9 cellular contexts compared by ENCODE assay signal in the genomic region with DNA sequence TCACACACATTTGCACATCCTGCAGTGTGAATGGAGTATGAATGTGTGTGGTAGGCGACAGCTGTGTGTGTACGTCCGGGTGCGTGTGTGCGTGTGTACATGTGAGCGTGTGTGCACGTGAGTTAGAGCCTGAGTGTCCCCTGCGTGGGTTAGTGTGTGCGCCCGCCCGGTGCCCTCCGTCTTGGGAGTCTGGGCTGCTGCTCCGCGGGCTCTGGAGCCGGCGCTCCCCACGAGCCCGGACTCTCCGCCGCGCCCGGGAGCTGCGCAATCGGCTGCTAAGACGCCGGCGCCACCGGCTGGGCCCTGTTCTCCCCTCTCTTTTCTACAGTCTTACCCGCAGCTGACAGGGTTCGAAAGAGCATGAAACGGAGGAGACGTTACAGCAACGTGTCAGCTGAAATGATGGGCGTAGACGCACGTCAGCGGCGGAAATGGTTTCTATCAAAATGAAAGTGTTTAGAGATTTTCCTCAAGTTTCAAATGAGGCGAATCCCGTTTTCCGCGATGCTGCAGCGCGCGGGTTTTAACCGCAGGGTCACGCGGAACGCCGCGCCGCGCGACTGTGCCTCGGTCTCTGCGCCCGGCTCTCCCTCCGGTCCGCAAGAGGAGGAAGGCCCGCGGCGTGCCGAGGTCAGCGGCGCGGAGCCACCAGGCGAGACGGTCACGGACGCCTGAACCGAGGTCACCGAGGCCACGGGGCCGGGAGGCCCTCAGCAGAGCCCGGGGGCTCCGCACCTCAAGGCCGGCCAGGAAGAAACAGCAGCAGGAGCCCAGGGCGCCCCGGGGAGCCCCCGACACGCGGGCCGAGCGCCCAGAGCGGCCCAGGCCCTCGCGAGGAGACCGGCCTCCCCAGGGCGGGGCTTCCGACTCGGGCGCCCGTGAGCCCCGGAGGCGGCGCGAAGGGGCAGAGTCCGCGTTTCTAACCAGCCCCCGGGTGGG.
A peak's percentile ranks its signal among the peaks of the same experiment; 100 is the strongest.
DNase-seq lines count a peak whose midpoint lies in the region; ATAC-seq and TF ChIP-seq lines count a peak whose summit lies in the region.
"Had no signal": no experiment of that assay in that cellular context is flagged by ENCODE, and none has a peak within 500 bp of the region (broad histone marks: within the 10 kb centered on the region; RNA-seq: fewer than 3 reads in every experiment).

No MANE protein-coding gene starts in this region.

- no peaks in the 10 kb centered on the region for H3K36me3 Mint-ChIP-seq in T-helper 2 cell treated with Interferon-gamma antibody and Interleukin-4, amounts not matched to agents 5 μg/mL and 100 μg/mL, for 36 hours (ENCODE audit: low read depth)

- H3K36me3 ChIP-seq in body of pancreas (replicated peaks in 1 of 2; ENCODE audit: insufficient read depth in 1 of 2, low read depth in 2 of 2) (no peaks in the 10 kb centered on the region), smooth muscle cell (ENCODE audit: low read depth) (no peaks in the 10 kb centered on the region)

- no peak overlapping the region for H3K9ac ChIP-seq in smooth muscle cell (ENCODE audit: low read depth)

- no peak for TF ChIP-seq POLR2A in body of pancreas (IDR thresholded peaks at IDR 0.05)

- peak overlapping the region; percentile 91 for H3K4me2 ChIP-seq in smooth muscle cell

- H3K27ac Mint-ChIP-seq in T-helper 2 cell treated with Interferon-gamma antibody and Interleukin-4, amounts not matched to agents 5 μg/mL and 100 μg/mL, for 36 hours: peak overlapping the region; percentile 93

- ATAC-seq in body of pancreas: peak; percentile 47
- ATAC-seq: K562 had no signal

- H3K27me3 Mint-ChIP-seq in T-helper 2 cell treated with Interferon-gamma antibody and Interleukin-4, amounts not matched to agents 5 μg/mL and 100 μg/mL, for 36 hours (ENCODE audit: low read depth): no peaks in the 10 kb centered on the region

- H3K9me3 ChIP-seq in body of pancreas (no peaks in the 10 kb centered on the region), smooth muscle cell (replicated peaks; ENCODE audit: low read depth) (no peaks in the 10 kb centered on the region)

- H3K27ac ChIP-seq in body of pancreas (no peak overlapping the region), smooth muscle cell (ENCODE audit: low read depth) (no peak overlapping the region)

- no peaks in the 10 kb centered on the region for H3F3A ChIP-seq in smooth muscle cell (ENCODE audit: low read depth)

- peak overlapping the region; percentile 85 for H3K4me3 Mint-ChIP-seq in T-helper 2 cell treated with Interferon-gamma antibody and Interleukin-4, amounts not matched to agents 5 μg/mL and 100 μg/mL, for 36 hours

- H3K4me1 ChIP-seq in body of pancreas: peaks cover 22% of the 10 kb centered on the region
- peaks cover 6% of the 10 kb centered on the region for H3K4me1 ChIP-seq in smooth muscle cell (ENCODE audit: low read depth)

- no peak for TF ChIP-seq CTCF in HFF-Myc (IDR thresholded peaks at IDR 0.05; ENCODE audit: low read depth, low read length, missing control alignments)
- TF ChIP-seq CTCF in body of pancreas (IDR thresholded peaks at IDR 0.05): no peak
- TF ChIP-seq CTCF in smooth muscle cell (IDR thresholded peaks at IDR 0.05; ENCODE audit: borderline replicate concordance, insufficient read depth, poor library complexity, severe bottlenecking): no peak

- H3K27me3 ChIP-seq in body of pancreas: peaks cover 0 to 5% of the 10 kb centered on the region in 2 donors
- peaks cover 41% of the 10 kb centered on the region for H3K27me3 ChIP-seq in smooth muscle cell (ENCODE audit: low read depth)

- H3K9me3 Mint-ChIP-seq in T-helper 2 cell treated with Interferon-gamma antibody and Interleukin-4, amounts not matched to agents 5 μg/mL and 100 μg/mL, for 36 hours: no peaks in the 10 kb centered on the region

- peak overlapping the region; percentile 80 for H2AFZ ChIP-seq in smooth muscle cell (ENCODE audit: low read depth)

- intact Hi-C loops in body of pancreas (cut with DNase I): no loop called here

- peaks cover 3% of the 10 kb centered on the region for H3K4me1 Mint-ChIP-seq in T-helper 2 cell treated with Interferon-gamma antibody and Interleukin-4, amounts not matched to agents 5 μg/mL and 100 μg/mL, for 36 hours (ENCODE audit: low read depth)

- no peaks in the 10 kb centered on the region for H3K79me2 ChIP-seq in smooth muscle cell (ENCODE audit: low read depth)

- no peaks in the 10 kb centered on the region for H4K20me1 ChIP-seq in smooth muscle cell (ENCODE audit: low read depth)

- 0% methylated on average over 4 to 98 of the region's 100 CpGs for WGBS in body of pancreas, 2 donors
- 3% methylated on average over 95 of the region's 100 CpGs for WGBS in smooth muscle cell (ENCODE audit: low lambda C conversion rate)

- H3K4me3 ChIP-seq in HFF-Myc (replicated peaks; ENCODE audit: low read depth, low read length) (peak overlapping the region; percentile 41), body of pancreas (peak overlapping the region in 1 of 2 donors; percentile 57), smooth muscle cell (peak overlapping the region; percentile 53)
- H3K4me3 ChIP-seq: K562 had no signal

- DNase-seq in COR-L47 (lab: John Stamatoyannopoulos, UW) (peak; percentile 23), HFF-Myc (ENCODE audit: extremely low read depth, low read depth) (no peak), body of pancreas (peak; percentile 14 to 25 (median 20)), iPS-NIHi7 (ENCODE audit: extremely low spot score) (peak; percentile 62), smooth muscle cell (lab: John Stamatoyannopoulos, UW; ENCODE audit: unreplicated experiment) (no peak), NCI-H446 treated with DMSO at 0.1 percent for 48 hours (lab: John Stamatoyannopoulos, UW) (no peak), UCSD-AML1 (lab: John Stamatoyannopoulos, UW; ENCODE audit: unreplicated experiment) (no peak)
- peak; percentile 60 for DNase-seq in T-helper 2 cell treated with Interferon-gamma antibody and Interleukin-4, amounts not matched to agents 5 μg/mL and 100 μg/mL, for 36 hours (ENCODE audit: low spot score)

Comparison
In these comparisons a context has a peak if more than half of its experiments do, and no peak if none do; other contexts are left out.
1. DNase-seq: peak in COR-L47 (single experiment), T-helper 2 cell treated with Interferon-gamma antibody and Interleukin-4, amounts not matched to agents 5 μg/mL and 100 μg/mL, for 36 hours (single experiment), body of pancreas (4 of 4) and iPS-NIHi7 (single experiment); none in HFF-Myc (single experiment), smooth muscle cell (single experiment), NCI-H446 treated with DMSO at 0.1 percent for 48 hours (single experiment) and UCSD-AML1 (single experiment).